Comparison of ENCODE assay signal across 28 cellular contexts in the genomic region with DNA sequence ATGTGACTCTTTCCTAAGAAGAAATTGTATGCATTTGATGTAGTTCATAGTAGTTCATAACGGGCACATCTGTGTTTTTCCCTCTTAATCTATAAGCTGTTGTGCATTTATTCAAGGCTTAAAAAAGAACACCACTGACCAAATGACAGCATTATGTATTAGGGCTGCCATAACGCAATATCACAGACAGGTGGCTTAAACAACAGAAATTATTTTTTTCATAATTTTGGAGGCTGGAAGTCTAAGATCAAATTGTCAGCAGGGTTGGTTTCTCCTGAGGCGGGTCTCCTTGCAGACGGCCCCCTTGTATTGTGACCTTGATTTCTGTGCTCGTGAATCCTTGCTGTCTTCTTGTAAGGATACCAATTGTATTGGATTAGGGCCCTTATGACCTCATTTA. TPM values are rescaled to one million over a fixed set of nuclear protein-coding genes. Genes with fewer than 3 reads are reported as not detected.
DNase-seq lines count a peak whose midpoint lies in the region; ATAC-seq and TF ChIP-seq lines count a peak whose summit lies in the region.
"Had no signal": no experiment of that assay in that cellular context is flagged by ENCODE, and none has a peak within 500 bp of the region (broad histone marks: within the 10 kb centered on the region; RNA-seq: fewer than 3 reads in every experiment).

No MANE protein-coding gene starts in this region.

- H3K4me3 Mint-ChIP-seq in activated naive CD8-positive, alpha-beta T cell: peak overlapping the region; percentile 60
- H3K4me3 Mint-ChIP-seq in activated naive CD8-positive, alpha-beta T cell treated with anti-CD3 and anti-CD28 coated beads, Interleukin-2, amount 50 U/mL, for 24 hours: no peak overlapping the region
- H3K4me3 Mint-ChIP-seq: activated T-cell treated with anti-CD3 and anti-CD28 coated beads, Interleukin-2, amount 50 U/mL, for 24 hours; stimulated activated naive CD8-positive, alpha-beta T cell treated with anti-CD3 and anti-CD28 coated beads, Interleukin-15, amount 100 ng/mL, for 72 hours had no signal

- peaks cover 28% of the 10 kb centered on the region for H3K4me1 Mint-ChIP-seq in activated naive CD8-positive, alpha-beta T cell (ENCODE audit: low read depth)
- H3K4me1 Mint-ChIP-seq in activated naive CD8-positive, alpha-beta T cell treated with anti-CD3 and anti-CD28 coated beads, Interleukin-2, amount 50 U/mL, for 24 hours: peaks cover 22% of the 10 kb centered on the region

- peaks cover 10% of the 10 kb centered on the region for H3K79me2 ChIP-seq in hepatocyte

- no peaks in the 10 kb centered on the region for H4K20me1 ChIP-seq in hepatocyte (ENCODE audit: insufficient read depth, poor library complexity, severe bottlenecking)

- peaks cover 2% of the 10 kb centered on the region for H3K27me3 Mint-ChIP-seq in activated naive CD8-positive, alpha-beta T cell
- H3K27me3 Mint-ChIP-seq in activated naive CD8-positive, alpha-beta T cell treated with anti-CD3 and anti-CD28 coated beads, Interleukin-2, amount 50 U/mL, for 24 hours: no peaks in the 10 kb centered on the region

- peaks cover 14% of the 10 kb centered on the region for H3K4me1 ChIP-seq in hepatocyte (ENCODE audit: insufficient read depth)
- H3K4me1 ChIP-seq in subcutaneous abdominal adipose tissue (ENCODE audit: control insufficient read depth in 5 of 5, insufficient read depth in 5 of 5, low read length in 5 of 5): peaks cover 0 to 12% (median 9%) of the 10 kb centered on the region in 5 donors
- H3K4me1 ChIP-seq: pancreas had no signal

- H2AFZ ChIP-seq in hepatocyte: no peak overlapping the region

- no peaks in the 10 kb centered on the region for H3K27me3 ChIP-seq in hepatocyte
- H3K27me3 ChIP-seq in subcutaneous abdominal adipose tissue (ENCODE audit: control insufficient read depth in 5 of 5, insufficient read depth in 4 of 5, low read length in 5 of 5): no peaks in the 10 kb centered on the region
- H3K27me3 ChIP-seq: body of pancreas, pancreas had no signal

- no peak overlapping the region for H3K4me2 ChIP-seq in hepatocyte

- H3K9me3 Mint-ChIP-seq in activated naive CD8-positive, alpha-beta T cell (ENCODE audit: low read depth): no peaks in the 10 kb centered on the region
- H3K9me3 Mint-ChIP-seq in activated naive CD8-positive, alpha-beta T cell treated with anti-CD3 and anti-CD28 coated beads, Interleukin-2, amount 50 U/mL, for 24 hours: no peaks in the 10 kb centered on the region
- H3K9me3 Mint-ChIP-seq: activated T-cell treated with anti-CD3 and anti-CD28 coated beads, Interleukin-2, amount 50 U/mL, for 24 hours; stimulated activated naive CD8-positive, alpha-beta T cell treated with anti-CD3 and anti-CD28 coated beads, Interleukin-15, amount 100 ng/mL, for 72 hours had no signal

- peak overlapping the region; percentile 27 for H3K27ac ChIP-seq in hepatocyte
- H3K27ac ChIP-seq in subcutaneous abdominal adipose tissue (ENCODE audit: low read depth, low read length): peak overlapping the region; percentile 37
- H3K27ac ChIP-seq: body of pancreas, pancreas, RWPE1 had no signal

- no peak for DNase-seq in activated naive CD8-positive, alpha-beta T cell treated with anti-CD3 and anti-CD28 coated beads, Interleukin-2, amount 50 U/mL, for 24 hours
- DNase-seq in OCI-M1 (lab: John Stamatoyannopoulos, UW): peak; percentile 8
- no peak for DNase-seq in hepatocyte (ENCODE audit: low spot score)
- DNase-seq in T-helper 9 cell: no peak
- DNase-seq in erythroblast (lab: John Stamatoyannopoulos, UW): no peak
- DNase-seq: activated CD4-positive, alpha-beta T cell treated with anti-CD3 and anti-CD28 coated beads, Interleukin-2, amount 50 U/mL, for 48 hours; activated naive CD4-positive, alpha-beta T cell treated with anti-CD3 and anti-CD28 coated beads, Interleukin-2, amount 50 U/mL, for 16 hours; activated T-cell treated with anti-CD3 and anti-CD28 coated beads, Interleukin-2, amount 50 U/mL, for 24 hours; body of pancreas; CD4-positive, alpha-beta memory T cell; DND-41; KG1; NCI-H1417 treated with DMSO at 0.1 percent for 48 hours; NCI-H2171 treated with DMSO at 0.1 percent for 48 hours; NCI-H748 treated with DMSO at 0.1 percent for 48 hours; pancreas; stimulated activated CD4-positive, alpha-beta T cell treated with anti-CD3 and anti-CD28 coated beads, Interleukin-2, amount 100 ng/mL, for 24 hours; stimulated activated naive CD8-positive, alpha-beta T cell treated with anti-CD3 and anti-CD28 coated beads, Interleukin-15, amount 100 ng/mL, for 72 hours had no signal

- H3K27ac Mint-ChIP-seq in activated naive CD8-positive, alpha-beta T cell: no peak overlapping the region
- H3K27ac Mint-ChIP-seq in activated naive CD8-positive, alpha-beta T cell treated with anti-CD3 and anti-CD28 coated beads, Interleukin-2, amount 50 U/mL, for 24 hours: no peak overlapping the region
- H3K27ac Mint-ChIP-seq: activated T-cell treated with anti-CD3 and anti-CD28 coated beads, Interleukin-2, amount 50 U/mL, for 24 hours had no signal

- H3K9ac ChIP-seq in subcutaneous abdominal adipose tissue (ENCODE audit: low read length in 5 of 5): no peak overlapping the region

- peaks cover 2% of the 10 kb centered on the region for H3K36me3 Mint-ChIP-seq in activated naive CD8-positive, alpha-beta T cell
- H3K36me3 Mint-ChIP-seq in activated naive CD8-positive, alpha-beta T cell treated with anti-CD3 and anti-CD28 coated beads, Interleukin-2, amount 50 U/mL, for 24 hours (ENCODE audit: low read depth): peaks cover 19% of the 10 kb centered on the region

- no peaks in the 10 kb centered on the region for H3K9me3 ChIP-seq in hepatocyte (ENCODE audit: low read depth)
- H3K9me3 ChIP-seq in subcutaneous abdominal adipose tissue (ENCODE audit: control insufficient read depth in 5 of 5, low read length in 5 of 5): no peaks in the 10 kb centered on the region
- H3K9me3 ChIP-seq: body of pancreas, HAP-1, pancreas had no signal

- WGBS in hepatocyte (ENCODE audit: low lambda C conversion rate, missing lambda C conversion rate): 90% methylated on average over 5 of the region's 5 CpGs

- no peaks in the 10 kb centered on the region for H3K9me2 ChIP-seq in hepatocyte (replicated peaks; ENCODE audit: insufficient read depth)

- no peak for TF ChIP-seq CTCF in hepatocyte (IDR thresholded peaks at IDR 0.05; ENCODE audit: poor library complexity)

- H3K36me3 ChIP-seq in hepatocyte (replicated peaks; ENCODE audit: insufficient read depth, low read depth) (no peaks in the 10 kb centered on the region), subcutaneous abdominal adipose tissue (ENCODE audit: control insufficient read depth in 5 of 5, insufficient read depth in 5 of 5, low read length in 5 of 5) (peaks cover 1 to 14% (median 10%) of the 10 kb centered on the region in 5 donors)

- ATAC-seq in activated naive CD8-positive, alpha-beta T cell treated with anti-CD3 and anti-CD28 coated beads, Interleukin-2, amount 50 U/mL, for 24 hours: no peak
- no peak for ATAC-seq in HG03196 (IDR thresholded peaks at IDR 0.05; ENCODE audit: unreplicated experiment)
- ATAC-seq: body of pancreas; pancreas; stimulated activated naive CD8-positive, alpha-beta T cell treated with anti-CD3 and anti-CD28 coated beads, Interleukin-15, amount 100 ng/mL, for 72 hours had no signal

- TF ChIP-seq POLR2A in erythroblast (IDR thresholded peaks at IDR 0.05; ENCODE audit: low read length): no peak

- no peak overlapping the region for H3K4me3 ChIP-seq in hepatocyte
- no peak overlapping the region for H3K4me3 ChIP-seq in subcutaneous abdominal adipose tissue (ENCODE audit: low read depth in 1 of 5, low read length in 5 of 5)
- H3K4me3 ChIP-seq: body of pancreas, HAP-1, pancreas had no signal

RNA-seq across cellular contexts. Expression of a gene that starts 0.6 kb away (rescaled TPM):
- not detected in 2 replicates for total RNA-seq in hepatocyte
- not detected in 2 replicates for polyA plus RNA-seq in hepatocyte
- total RNA-seq: A673; body of pancreas; CD4-positive, alpha-beta memory T cell; dermis microvascular lymphatic vessel endothelial cell; mononuclear cell; pancreas; ureter had no signal
- polyA plus RNA-seq: CD4-positive, alpha-beta memory T cell; esophagus had no signal

RNA-seq across cellular contexts. Expression of a gene that starts 1.8 kb away (rescaled TPM):
- 13.6 and 14.2 TPM in 2 replicates for total RNA-seq in hepatocyte
- polyA plus RNA-seq in hepatocyte: 14.1 and 16.1 TPM in 2 replicates

RNA-seq across cellular contexts. Expression of a gene that starts 59.6 kb away (rescaled TPM):
- total RNA-seq in hepatocyte: 198 and 298 TPM in 2 replicates
- 284 and 303 TPM in 2 replicates for polyA plus RNA-seq in hepatocyte
- total RNA-seq: CD4-positive, alpha-beta memory T cell; dermis microvascular lymphatic vessel endothelial cell; mononuclear cell; ureter had no signal
- polyA plus RNA-seq: CD4-positive, alpha-beta memory T cell had no signal
